In the genomic region with DNA sequence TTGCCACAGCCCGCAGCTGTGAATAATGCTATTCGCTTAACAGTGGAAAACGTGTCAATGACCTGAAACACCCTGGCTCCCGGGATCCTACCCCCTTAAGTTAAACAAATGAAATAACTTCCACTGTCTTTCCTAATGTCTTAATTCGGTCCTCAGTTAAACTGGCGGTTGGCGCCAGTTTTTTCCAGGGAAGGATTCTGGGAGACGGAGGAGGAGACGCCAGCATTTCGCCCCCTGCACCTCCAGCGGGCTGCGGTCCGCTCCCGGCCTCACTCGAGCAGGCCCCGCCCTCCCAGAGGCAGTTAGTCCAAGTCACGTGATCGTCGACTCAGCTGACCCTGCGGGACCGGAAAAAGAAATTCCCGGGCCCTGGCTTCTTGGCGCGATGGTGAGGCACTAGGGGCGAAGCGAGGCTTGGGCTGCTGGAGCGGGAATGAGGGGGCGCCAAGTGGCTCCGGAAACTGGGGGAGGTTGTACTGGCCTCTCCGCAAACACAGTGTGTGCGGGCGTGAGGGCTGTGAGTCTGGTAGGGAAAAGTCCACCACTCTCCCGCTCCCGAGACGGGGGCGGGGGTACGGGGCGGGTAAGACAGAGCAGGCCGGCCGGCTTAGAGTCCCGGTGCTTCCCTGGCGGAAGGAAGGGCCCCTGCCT, we compare ENCODE assay signal across 1 cellular context.
A peak's percentile ranks its signal among the peaks of the same experiment; 100 is the strongest.
TF ChIP-seq lines count a peak whose summit lies in the region.

A gene (plus strand): TSS at position 359 of the 651 bp plus-strand sequence. CDS start 27 bp downstream, at position 386.

TF ChIP-seq in HepG2, 621 proteins besides CTCF, POLR2A, EP300 and RAD21 (continued from another document and continues in another):
- TF ChIP-seq, protein P1, sequence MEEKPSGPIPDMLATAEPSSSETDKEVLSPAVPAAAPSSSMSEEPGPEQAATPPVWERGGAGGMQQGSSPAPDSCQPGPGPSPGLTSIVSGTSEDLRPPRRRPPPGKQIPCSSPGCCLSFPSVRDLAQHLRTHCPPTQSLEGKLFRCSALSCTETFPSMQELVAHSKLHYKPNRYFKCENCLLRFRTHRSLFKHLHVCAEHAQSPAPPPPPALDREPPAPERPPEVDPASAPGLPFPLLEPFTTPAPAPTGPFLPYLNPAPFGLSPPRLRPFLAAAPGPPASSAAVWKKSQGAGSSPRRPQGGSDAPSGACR (CRISPR knock-in tag; IDR thresholded peaks at IDR 0.05), result no peak
- TF ChIP-seq, protein P2, sequence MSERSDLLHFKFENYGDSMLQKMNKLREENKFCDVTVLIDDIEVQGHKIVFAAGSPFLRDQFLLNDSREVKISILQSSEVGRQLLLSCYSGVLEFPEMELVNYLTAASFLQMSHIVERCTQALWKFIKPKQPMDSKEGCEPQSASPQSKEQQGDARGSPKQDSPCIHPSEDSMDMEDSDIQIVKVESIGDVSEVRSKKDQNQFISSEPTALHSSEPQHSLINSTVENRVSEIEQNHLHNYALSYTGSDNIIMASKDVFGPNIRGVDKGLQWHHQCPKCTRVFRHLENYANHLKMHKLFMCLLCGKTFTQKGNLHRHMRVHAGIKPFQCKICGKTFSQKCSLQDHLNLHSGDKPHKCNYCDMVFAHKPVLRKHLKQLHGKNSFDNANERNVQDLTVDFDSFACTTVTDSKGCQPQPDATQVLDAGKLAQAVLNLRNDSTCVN (CRISPR knock-in tag; IDR thresholded peaks at IDR 0.05; ENCODE audit: borderline replicate concordance), result peak; percentile 65; the same call in 1 of the 2 replicates
- TF ChIP-seq NONO (IDR thresholded peaks at IDR 0.05) (no peak), NONO (CRISPR knock-in tag; conservative IDR thresholded peaks at IDR 0.05) (peak; percentile 82), MAFK (conservative IDR thresholded peaks at IDR 0.05 in 1 of 2, IDR thresholded peaks at IDR 0.05 in 1 of 2; ENCODE audit: low read length in 2 of 2) (no peak), ZNF619 (CRISPR knock-in tag; IDR thresholded peaks at IDR 0.05) (peak; percentile 86; the same call in 1 of the 2 replicates), DMAP1 (CRISPR knock-in tag; IDR thresholded peaks at IDR 0.05) (peak; percentile 95), ZNF703 (CRISPR knock-in tag; IDR thresholded peaks at IDR 0.05; ENCODE audit: borderline replicate concordance) (0 out of 2 replicates have a peak, but pooled peaks have one; percentile 57), ZFP36L1 (CRISPR knock-in tag; IDR thresholded peaks at IDR 0.05) (peak; percentile 88; the same call in 1 of the 2 replicates), ZNF292 (CRISPR knock-in tag; IDR thresholded peaks at IDR 0.05; ENCODE audit: borderline replicate concordance, low read depth) (no peak), ZNF891 (CRISPR knock-in tag; IDR thresholded peaks at IDR 0.05) (peak; percentile 65; the same call in 1 of the 2 replicates), NRL (CRISPR knock-in tag; IDR thresholded peaks at IDR 0.05; ENCODE audit: borderline replicate concordance) (peak; percentile 86; the same call in 1 of the 2 replicates), ZNF552 (CRISPR knock-in tag; IDR thresholded peaks at IDR 0.05; ENCODE audit: borderline replicate concordance) (no peak), ZBTB20 (CRISPR knock-in tag; IDR thresholded peaks at IDR 0.05; ENCODE audit: borderline replicate concordance, low read depth) (peak; percentile 74; the same call in 1 of the 2 replicates), HOXD1 (CRISPR knock-in tag; IDR thresholded peaks at IDR 0.05) (peak; percentile 49; the same call in 1 of the 2 replicates), ZNF496 (CRISPR knock-in tag; IDR thresholded peaks at IDR 0.05; ENCODE audit: insufficient replicate concordance) (no peak), FIP1L1 (IDR thresholded peaks at IDR 0.05; ENCODE audit: borderline replicate concordance, insufficient read depth, low read depth, low read length) (no peak), ISL2 (CRISPR knock-in tag; IDR thresholded peaks at IDR 0.05) (peak; percentile 60; the same call in 1 of the 2 replicates), ZNF883 (CRISPR knock-in tag; IDR thresholded peaks at IDR 0.05; ENCODE audit: not compliant biosample characterization) (peak; percentile 31), ZNF12 (CRISPR knock-in tag; IDR thresholded peaks at IDR 0.05) (no peak), ZSCAN30 (CRISPR knock-in tag; IDR thresholded peaks at IDR 0.05) (no peak), CREB1 (IDR thresholded peaks at IDR 0.05) (no peak), CREB1 (CRISPR knock-in tag; IDR thresholded peaks at IDR 0.05) (peak; percentile 55; the same call in 1 of the 2 replicates), GZF1 (CRISPR knock-in tag; IDR thresholded peaks at IDR 0.05) (no peak), KDM2A (CRISPR knock-in tag; IDR thresholded peaks at IDR 0.05; ENCODE audit: borderline replicate concordance, low read depth) (peak; percentile 94), PAX8 (CRISPR knock-in tag; IDR thresholded peaks at IDR 0.05; ENCODE audit: borderline replicate concordance) (no peak), ZNF124 (CRISPR knock-in tag; IDR thresholded peaks at IDR 0.05) (peak; percentile 56; the same call in 1 of the 2 replicates), PPARG (CRISPR knock-in tag; conservative IDR thresholded peaks at IDR 0.05) (0 out of 2 replicates have a peak, but pooled peaks have one; percentile 28), ZNF205 (CRISPR knock-in tag; IDR thresholded peaks at IDR 0.05) (peak; percentile 82; the same call in 1 of the 2 replicates)
- TF ChIP-seq, protein P3, sequence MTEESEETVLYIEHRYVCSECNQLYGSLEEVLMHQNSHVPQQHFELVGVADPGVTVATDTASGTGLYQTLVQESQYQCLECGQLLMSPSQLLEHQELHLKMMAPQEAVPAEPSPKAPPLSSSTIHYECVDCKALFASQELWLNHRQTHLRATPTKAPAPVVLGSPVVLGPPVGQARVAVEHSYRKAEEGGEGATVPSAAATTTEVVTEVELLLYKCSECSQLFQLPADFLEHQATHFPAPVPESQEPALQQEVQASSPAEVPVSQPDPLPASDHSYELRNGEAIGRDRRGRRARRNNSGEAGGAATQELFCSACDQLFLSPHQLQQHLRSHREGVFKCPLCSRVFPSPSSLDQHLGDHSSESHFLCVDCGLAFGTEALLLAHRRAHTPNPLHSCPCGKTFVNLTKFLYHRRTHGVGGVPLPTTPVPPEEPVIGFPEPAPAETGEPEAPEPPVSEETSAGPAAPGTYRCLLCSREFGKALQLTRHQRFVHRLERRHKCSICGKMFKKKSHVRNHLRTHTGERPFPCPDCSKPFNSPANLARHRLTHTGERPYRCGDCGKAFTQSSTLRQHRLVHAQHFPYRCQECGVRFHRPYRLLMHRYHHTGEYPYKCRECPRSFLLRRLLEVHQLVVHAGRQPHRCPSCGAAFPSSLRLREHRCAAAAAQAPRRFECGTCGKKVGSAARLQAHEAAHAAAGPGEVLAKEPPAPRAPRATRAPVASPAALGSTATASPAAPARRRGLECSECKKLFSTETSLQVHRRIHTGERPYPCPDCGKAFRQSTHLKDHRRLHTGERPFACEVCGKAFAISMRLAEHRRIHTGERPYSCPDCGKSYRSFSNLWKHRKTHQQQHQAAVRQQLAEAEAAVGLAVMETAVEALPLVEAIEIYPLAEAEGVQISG (CRISPR knock-in tag; IDR thresholded peaks at IDR 0.05), result peak; percentile 89
- TF ChIP-seq, protein P4, sequence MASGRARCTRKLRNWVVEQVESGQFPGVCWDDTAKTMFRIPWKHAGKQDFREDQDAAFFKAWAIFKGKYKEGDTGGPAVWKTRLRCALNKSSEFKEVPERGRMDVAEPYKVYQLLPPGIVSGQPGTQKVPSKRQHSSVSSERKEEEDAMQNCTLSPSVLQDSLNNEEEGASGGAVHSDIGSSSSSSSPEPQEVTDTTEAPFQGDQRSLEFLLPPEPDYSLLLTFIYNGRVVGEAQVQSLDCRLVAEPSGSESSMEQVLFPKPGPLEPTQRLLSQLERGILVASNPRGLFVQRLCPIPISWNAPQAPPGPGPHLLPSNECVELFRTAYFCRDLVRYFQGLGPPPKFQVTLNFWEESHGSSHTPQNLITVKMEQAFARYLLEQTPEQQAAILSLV (CRISPR knock-in tag; IDR thresholded peaks at IDR 0.05; ENCODE audit: borderline replicate concordance), result peak; percentile 75
- TF ChIP-seq, protein P5, sequence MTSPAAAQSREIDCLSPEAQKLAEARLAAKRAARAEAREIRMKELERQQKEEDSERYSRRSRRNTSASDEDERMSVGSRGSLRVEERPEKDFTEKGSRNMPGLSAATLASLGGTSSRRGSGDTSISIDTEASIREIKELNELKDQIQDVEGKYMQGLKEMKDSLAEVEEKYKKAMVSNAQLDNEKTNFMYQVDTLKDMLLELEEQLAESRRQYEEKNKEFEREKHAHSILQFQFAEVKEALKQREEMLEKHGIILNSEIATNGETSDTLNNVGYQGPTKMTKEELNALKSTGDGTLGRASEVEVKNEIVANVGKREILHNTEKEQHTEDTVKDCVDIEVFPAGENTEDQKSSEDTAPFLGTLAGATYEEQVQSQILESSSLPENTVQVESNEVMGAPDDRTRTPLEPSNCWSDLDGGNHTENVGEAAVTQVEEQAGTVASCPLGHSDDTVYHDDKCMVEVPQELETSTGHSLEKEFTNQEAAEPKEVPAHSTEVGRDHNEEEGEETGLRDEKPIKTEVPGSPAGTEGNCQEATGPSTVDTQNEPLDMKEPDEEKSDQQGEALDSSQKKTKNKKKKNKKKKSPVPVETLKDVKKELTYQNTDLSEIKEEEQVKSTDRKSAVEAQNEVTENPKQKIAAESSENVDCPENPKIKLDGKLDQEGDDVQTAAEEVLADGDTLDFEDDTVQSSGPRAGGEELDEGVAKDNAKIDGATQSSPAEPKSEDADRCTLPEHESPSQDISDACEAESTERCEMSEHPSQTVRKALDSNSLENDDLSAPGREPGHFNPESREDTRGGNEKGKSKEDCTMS (CRISPR knock-in tag; conservative IDR thresholded peaks at IDR 0.05), result no peak
- TF ChIP-seq, protein P6, sequence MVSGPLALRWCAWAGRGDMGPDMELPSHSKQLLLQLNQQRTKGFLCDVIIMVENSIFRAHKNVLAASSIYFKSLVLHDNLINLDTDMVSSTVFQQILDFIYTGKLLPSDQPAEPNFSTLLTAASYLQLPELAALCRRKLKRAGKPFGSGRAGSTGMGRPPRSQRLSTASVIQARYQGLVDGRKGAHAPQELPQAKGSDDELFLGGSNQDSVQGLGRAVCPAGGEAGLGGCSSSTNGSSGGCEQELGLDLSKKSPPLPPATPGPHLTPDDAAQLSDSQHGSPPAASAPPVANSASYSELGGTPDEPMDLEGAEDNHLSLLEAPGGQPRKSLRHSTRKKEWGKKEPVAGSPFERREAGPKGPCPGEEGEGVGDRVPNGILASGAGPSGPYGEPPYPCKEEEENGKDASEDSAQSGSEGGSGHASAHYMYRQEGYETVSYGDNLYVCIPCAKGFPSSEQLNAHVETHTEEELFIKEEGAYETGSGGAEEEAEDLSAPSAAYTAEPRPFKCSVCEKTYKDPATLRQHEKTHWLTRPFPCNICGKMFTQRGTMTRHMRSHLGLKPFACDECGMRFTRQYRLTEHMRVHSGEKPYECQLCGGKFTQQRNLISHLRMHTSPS (CRISPR knock-in tag; IDR thresholded peaks at IDR 0.05; ENCODE audit: low read depth), result no peak
- TF ChIP-seq, protein P7, sequence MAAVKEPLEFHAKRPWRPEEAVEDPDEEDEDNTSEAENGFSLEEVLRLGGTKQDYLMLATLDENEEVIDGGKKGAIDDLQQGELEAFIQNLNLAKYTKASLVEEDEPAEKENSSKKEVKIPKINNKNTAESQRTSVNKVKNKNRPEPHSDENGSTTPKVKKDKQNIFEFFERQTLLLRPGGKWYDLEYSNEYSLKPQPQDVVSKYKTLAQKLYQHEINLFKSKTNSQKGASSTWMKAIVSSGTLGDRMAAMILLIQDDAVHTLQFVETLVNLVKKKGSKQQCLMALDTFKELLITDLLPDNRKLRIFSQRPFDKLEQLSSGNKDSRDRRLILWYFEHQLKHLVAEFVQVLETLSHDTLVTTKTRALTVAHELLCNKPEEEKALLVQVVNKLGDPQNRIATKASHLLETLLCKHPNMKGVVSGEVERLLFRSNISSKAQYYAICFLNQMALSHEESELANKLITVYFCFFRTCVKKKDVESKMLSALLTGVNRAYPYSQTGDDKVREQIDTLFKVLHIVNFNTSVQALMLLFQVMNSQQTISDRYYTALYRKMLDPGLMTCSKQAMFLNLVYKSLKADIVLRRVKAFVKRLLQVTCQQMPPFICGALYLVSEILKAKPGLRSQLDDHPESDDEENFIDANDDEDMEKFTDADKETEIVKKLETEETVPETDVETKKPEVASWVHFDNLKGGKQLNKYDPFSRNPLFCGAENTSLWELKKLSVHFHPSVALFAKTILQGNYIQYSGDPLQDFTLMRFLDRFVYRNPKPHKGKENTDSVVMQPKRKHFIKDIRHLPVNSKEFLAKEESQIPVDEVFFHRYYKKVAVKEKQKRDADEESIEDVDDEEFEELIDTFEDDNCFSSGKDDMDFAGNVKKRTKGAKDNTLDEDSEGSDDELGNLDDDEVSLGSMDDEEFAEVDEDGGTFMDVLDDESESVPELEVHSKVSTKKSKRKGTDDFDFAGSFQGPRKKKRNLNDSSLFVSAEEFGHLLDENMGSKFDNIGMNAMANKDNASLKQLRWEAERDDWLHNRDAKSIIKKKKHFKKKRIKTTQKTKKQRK (IDR thresholded peaks at IDR 0.05; ENCODE audit: low read length), result no peak
- TF ChIP-seq, protein P8, sequence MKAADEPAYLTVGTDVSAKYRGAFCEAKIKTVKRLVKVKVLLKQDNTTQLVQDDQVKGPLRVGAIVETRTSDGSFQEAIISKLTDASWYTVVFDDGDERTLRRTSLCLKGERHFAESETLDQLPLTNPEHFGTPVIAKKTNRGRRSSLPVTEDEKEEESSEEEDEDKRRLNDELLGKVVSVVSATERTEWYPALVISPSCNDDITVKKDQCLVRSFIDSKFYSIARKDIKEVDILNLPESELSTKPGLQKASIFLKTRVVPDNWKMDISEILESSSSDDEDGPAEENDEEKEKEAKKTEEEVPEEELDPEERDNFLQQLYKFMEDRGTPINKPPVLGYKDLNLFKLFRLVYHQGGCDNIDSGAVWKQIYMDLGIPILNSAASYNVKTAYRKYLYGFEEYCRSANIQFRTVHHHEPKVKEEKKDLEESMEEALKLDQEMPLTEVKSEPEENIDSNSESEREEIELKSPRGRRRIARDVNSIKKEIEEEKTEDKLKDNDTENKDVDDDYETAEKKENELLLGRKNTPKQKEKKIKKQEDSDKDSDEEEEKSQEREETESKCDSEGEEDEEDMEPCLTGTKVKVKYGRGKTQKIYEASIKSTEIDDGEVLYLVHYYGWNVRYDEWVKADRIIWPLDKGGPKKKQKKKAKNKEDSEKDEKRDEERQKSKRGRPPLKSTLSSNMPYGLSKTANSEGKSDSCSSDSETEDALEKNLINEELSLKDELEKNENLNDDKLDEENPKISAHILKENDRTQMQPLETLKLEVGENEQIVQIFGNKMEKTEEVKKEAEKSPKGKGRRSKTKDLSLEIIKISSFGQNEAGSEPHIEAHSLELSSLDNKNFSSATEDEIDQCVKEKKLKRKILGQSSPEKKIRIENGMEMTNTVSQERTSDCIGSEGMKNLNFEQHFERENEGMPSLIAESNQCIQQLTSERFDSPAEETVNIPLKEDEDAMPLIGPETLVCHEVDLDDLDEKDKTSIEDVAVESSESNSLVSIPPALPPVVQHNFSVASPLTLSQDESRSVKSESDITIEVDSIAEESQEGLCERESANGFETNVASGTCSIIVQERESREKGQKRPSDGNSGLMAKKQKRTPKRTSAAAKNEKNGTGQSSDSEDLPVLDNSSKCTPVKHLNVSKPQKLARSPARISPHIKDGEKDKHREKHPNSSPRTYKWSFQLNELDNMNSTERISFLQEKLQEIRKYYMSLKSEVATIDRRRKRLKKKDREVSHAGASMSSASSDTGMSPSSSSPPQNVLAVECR (CRISPR knock-in tag; IDR thresholded peaks at IDR 0.05; ENCODE audit: borderline replicate concordance), result peak; percentile 98
- TF ChIP-seq, protein P9, sequence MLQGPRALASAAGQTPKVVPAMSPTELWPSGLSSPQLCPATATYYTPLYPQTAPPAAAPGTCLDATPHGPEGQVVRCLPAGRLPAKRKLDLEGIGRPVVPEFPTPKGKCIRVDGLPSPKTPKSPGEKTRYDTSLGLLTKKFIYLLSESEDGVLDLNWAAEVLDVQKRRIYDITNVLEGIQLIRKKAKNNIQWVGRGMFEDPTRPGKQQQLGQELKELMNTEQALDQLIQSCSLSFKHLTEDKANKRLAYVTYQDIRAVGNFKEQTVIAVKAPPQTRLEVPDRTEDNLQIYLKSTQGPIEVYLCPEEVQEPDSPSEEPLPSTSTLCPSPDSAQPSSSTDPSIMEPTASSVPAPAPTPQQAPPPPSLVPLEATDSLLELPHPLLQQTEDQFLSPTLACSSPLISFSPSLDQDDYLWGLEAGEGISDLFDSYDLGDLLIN (CRISPR knock-in tag; IDR thresholded peaks at IDR 0.05; ENCODE audit: borderline replicate concordance), result no peak
